Comparison of ENCODE assay signal across 2 cellular contexts in the genomic region with DNA sequence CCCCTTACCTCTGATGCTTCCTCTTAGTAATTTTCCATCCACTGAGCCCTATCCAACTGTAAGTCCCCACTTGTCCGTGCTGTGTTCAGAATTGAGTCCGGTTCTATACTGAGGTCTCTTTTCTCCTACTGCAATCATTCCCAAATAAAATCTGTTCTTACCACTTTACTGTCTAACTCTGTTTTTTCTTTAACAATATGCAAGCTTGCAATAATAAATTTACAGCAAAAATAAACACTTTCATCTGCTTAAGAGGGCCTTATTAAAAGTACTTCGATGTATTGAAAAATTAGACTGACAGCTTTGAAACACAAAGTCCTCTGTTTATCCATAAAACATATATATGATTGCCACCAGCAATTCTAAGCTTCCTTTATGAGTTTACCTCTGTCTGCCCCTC.
TF ChIP-seq lines count a peak whose summit lies in the region.

No MANE protein-coding gene starts in this region.

TF ChIP-seq in IMR-90, 13 proteins besides CTCF, POLR2A, EP300 and RAD21 (continued from another document):
- no peak for TF ChIP-seq CEBPB (IDR thresholded peaks at IDR 0.05; ENCODE audit: low read depth, low read length)
- TF ChIP-seq SMC3 (IDR thresholded peaks at IDR 0.05; ENCODE audit: low read depth, low read length) = no peak

TF ChIP-seq in K562, 482 proteins besides CTCF, POLR2A, EP300 and RAD21 (continued from another document):
- TF ChIP-seq YY1 (IDR thresholded peaks at IDR 0.05; ENCODE audit: borderline replicate concordance in 1 of 3, control insufficient read depth in 1 of 3, extremely low read depth in 1 of 3, insufficient read depth in 3 of 3, insufficient read length in 1 of 3, insufficient replicate concordance in 2 of 3, low read depth in 1 of 3, low read length in 2 of 3) (no peak), FOXA3 (CRISPR knock-in tag; conservative IDR thresholded peaks at IDR 0.05 in 1 of 2, IDR thresholded peaks at IDR 0.05 in 1 of 2) (no peak), ZNF316 (IDR thresholded peaks at IDR 0.05) (peak; percentile 74), MAFK (IDR thresholded peaks at IDR 0.05; ENCODE audit: low read length) (peak; percentile 52; the same call in 1 of the 2 replicates), MAFF (IDR thresholded peaks at IDR 0.05; ENCODE audit: low read length) (peak; percentile 48; the same call in 1 of the 2 replicates), MAFG (tag; conservative IDR thresholded peaks at IDR 0.05) (peak; percentile 54)
- TF ChIP-seq, protein P1, sequence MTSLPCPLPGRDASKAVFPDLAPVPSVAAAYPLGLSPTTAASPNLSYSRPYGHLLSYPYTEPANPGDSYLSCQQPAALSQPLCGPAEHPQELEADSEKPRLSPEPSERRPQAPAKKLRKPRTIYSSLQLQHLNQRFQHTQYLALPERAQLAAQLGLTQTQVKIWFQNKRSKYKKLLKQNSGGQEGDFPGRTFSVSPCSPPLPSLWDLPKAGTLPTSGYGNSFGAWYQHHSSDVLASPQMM (CRISPR knock-in tag; IDR thresholded peaks at IDR 0.05) = no peak
- TF ChIP-seq, protein P2, sequence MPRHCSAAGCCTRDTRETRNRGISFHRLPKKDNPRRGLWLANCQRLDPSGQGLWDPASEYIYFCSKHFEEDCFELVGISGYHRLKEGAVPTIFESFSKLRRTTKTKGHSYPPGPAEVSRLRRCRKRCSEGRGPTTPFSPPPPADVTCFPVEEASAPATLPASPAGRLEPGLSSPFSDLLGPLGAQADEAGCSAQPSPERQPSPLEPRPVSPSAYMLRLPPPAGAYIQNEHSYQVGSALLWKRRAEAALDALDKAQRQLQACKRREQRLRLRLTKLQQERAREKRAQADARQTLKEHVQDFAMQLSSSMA (CRISPR knock-in tag; IDR thresholded peaks at IDR 0.05) = no peak
- TF ChIP-seq, protein P3, sequence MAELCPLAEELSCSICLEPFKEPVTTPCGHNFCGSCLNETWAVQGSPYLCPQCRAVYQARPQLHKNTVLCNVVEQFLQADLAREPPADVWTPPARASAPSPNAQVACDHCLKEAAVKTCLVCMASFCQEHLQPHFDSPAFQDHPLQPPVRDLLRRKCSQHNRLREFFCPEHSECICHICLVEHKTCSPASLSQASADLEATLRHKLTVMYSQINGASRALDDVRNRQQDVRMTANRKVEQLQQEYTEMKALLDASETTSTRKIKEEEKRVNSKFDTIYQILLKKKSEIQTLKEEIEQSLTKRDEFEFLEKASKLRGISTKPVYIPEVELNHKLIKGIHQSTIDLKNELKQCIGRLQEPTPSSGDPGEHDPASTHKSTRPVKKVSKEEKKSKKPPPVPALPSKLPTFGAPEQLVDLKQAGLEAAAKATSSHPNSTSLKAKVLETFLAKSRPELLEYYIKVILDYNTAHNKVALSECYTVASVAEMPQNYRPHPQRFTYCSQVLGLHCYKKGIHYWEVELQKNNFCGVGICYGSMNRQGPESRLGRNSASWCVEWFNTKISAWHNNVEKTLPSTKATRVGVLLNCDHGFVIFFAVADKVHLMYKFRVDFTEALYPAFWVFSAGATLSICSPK (IDR thresholded peaks at IDR 0.05; ENCODE audit: borderline replicate concordance) = no peak
TF ChIP-seq in K562: peak in this region for 5.
